In genomic region chr6:87182321-87182720, GRCh38 we compare ENCODE assay signal across 8 cellular contexts.
DNase-seq lines count a peak whose midpoint lies in the region; ATAC-seq lines count a peak whose summit lies in the region.

No MANE protein-coding gene starts in this region.

- ATAC-seq in GM21381 (IDR thresholded peaks at IDR 0.05; ENCODE audit: unreplicated experiment) (peak; percentile 67), HG03097 (IDR thresholded peaks at IDR 0.05; ENCODE audit: low FRiP score, unreplicated experiment) (peak; percentile 59)

- DNase-seq in activated CD4-positive, alpha-beta T cell treated with anti-CD3 and anti-CD28 coated beads for 4 hours, result peak; percentile 12 to 21
- DNase-seq in activated CD4-positive, alpha-beta T cell treated with anti-CD3 and anti-CD28 coated beads for 1 hour, result no peak
- peak; percentile 32 for DNase-seq in kidney glomerular epithelial cell (lab: John Stamatoyannopoulos, UW)
- DNase-seq in HK-2 (ENCODE audit: unreplicated experiment), result no peak
- no peak for DNase-seq in SW 1271 (lab: John Stamatoyannopoulos, UW)
- no peak for DNase-seq in NCI-H2081 (lab: John Stamatoyannopoulos, UW)

Comparison
In these comparisons a context has a peak if more than half of its experiments do, and no peak if none do; other contexts are left out.
1. DNase-seq: peak in activated CD4-positive, alpha-beta T cell treated with anti-CD3 and anti-CD28 coated beads for 4 hours (2 of 2) and kidney glomerular epithelial cell (single experiment); none in activated CD4-positive, alpha-beta T cell treated with anti-CD3 and anti-CD28 coated beads for 1 hour (single experiment), HK-2 (single experiment), SW 1271 (0 of 2) and NCI-H2081 (0 of 2).